ENCODE assay signal across 8 cellular contexts in genomic region chr2:130726614-130727180, GRCh38. TPM values are rescaled to one million over a fixed set of nuclear protein-coding genes. Genes with fewer than 3 reads are reported as not detected.
DNase-seq lines count a peak whose midpoint lies in the region; ATAC-seq and TF ChIP-seq lines count a peak whose summit lies in the region.

No MANE protein-coding gene starts in this region.

- H3K4me1 ChIP-seq in naive thymus-derived CD4-positive, alpha-beta T cell (ENCODE audit: control insufficient read depth in 2 of 2, insufficient read depth in 2 of 2, low read length in 2 of 2) = peaks cover 15 to 18% of the 10 kb centered on the region in 2 donors

- peaks cover 8% of the 10 kb centered on the region for H3K27me3 Mint-ChIP-seq in IgD-negative memory B cell
- no peaks in the 10 kb centered on the region for H3K27me3 Mint-ChIP-seq in central memory CD8-positive, alpha-beta T cell
- peaks cover 0 to 16% (median under 1%) of the 10 kb centered on the region in 5 donors for H3K27me3 Mint-ChIP-seq in naive thymus-derived CD4-positive, alpha-beta T cell

- no peaks in the 10 kb centered on the region for H3K9me3 ChIP-seq in naive thymus-derived CD4-positive, alpha-beta T cell (ENCODE audit: control insufficient read depth in 2 of 3, low read length in 3 of 3)

- no peak for ATAC-seq in central memory CD8-positive, alpha-beta T cell (replicated peaks; ENCODE audit: extremely low read depth, poor library complexity, severe bottlenecking)
- ATAC-seq in naive thymus-derived CD4-positive, alpha-beta T cell = no peak
- ATAC-seq in HG03097 (IDR thresholded peaks at IDR 0.05; ENCODE audit: low FRiP score, unreplicated experiment) = no peak

- H3K27ac ChIP-seq in naive thymus-derived CD4-positive, alpha-beta T cell (ENCODE audit: low read depth, low read length) = peak overlapping the region; percentile 83

- no peak for DNase-seq in AG04449 (ENCODE audit: low read depth, low spot score)
- no peak for DNase-seq in central memory CD8-positive, alpha-beta T cell (ENCODE audit: low spot score in 2 of 2)
- DNase-seq in naive thymus-derived CD4-positive, alpha-beta T cell = no peak
- DNase-seq in HT-29 (ENCODE audit: low spot score) = no peak
- DNase-seq in iPS-NIHi7 (ENCODE audit: extremely low spot score) = no peak
- no peak for DNase-seq in COR-L47 (lab: John Stamatoyannopoulos, UW)

- H3K36me3 ChIP-seq in naive thymus-derived CD4-positive, alpha-beta T cell (ENCODE audit: control insufficient read depth in 2 of 3, insufficient read depth in 3 of 3, low read length in 3 of 3) = no peaks in the 10 kb centered on the region

- peak overlapping the region; percentile 59 for H3K4me3 ChIP-seq in AG04449 (ENCODE audit: low read depth, low read length)
- H3K4me3 ChIP-seq in naive thymus-derived CD4-positive, alpha-beta T cell (ENCODE audit: low read length) = peak overlapping the region; percentile 86

- H3K27ac Mint-ChIP-seq in IgD-negative memory B cell = peak overlapping the region in 1 of 3 donors; percentile 40
- peak overlapping the region; percentile 65 for H3K27ac Mint-ChIP-seq in central memory CD8-positive, alpha-beta T cell (ENCODE audit: low read depth)
- H3K27ac Mint-ChIP-seq in naive thymus-derived CD4-positive, alpha-beta T cell = peak overlapping the region; percentile 70 to 95 (median 91)

- H3K36me3 Mint-ChIP-seq in IgD-negative memory B cell = no peaks in the 10 kb centered on the region
- H3K36me3 Mint-ChIP-seq in central memory CD8-positive, alpha-beta T cell (ENCODE audit: insufficient read depth) = peaks cover 7% of the 10 kb centered on the region
- H3K36me3 Mint-ChIP-seq in naive thymus-derived CD4-positive, alpha-beta T cell = no peaks in the 10 kb centered on the region

- CTCF ChIA-PET in AG04449 (lab: Yijun Ruan, JAX) = no interaction called here
- CTCF ChIA-PET in naive thymus-derived CD4-positive, alpha-beta T cell (lab: Charles Lee) = interaction anchor here (2.1 kb wide), 1 partner anchor 71 kb away, joined by 6 read pairs; no protein-coding TSS in a partner anchor

- peaks cover 0 to 10% (median 9%) of the 10 kb centered on the region in 3 donors for H3K4me1 Mint-ChIP-seq in IgD-negative memory B cell
- peaks cover 7% of the 10 kb centered on the region for H3K4me1 Mint-ChIP-seq in central memory CD8-positive, alpha-beta T cell
- peaks cover 0 to 17% (median 16%) of the 10 kb centered on the region in 7 donors for H3K4me1 Mint-ChIP-seq in naive thymus-derived CD4-positive, alpha-beta T cell

- H3K9me3 Mint-ChIP-seq in IgD-negative memory B cell = peaks cover 4 to 10% (median 5%) of the 10 kb centered on the region in 3 donors
- H3K9me3 Mint-ChIP-seq in central memory CD8-positive, alpha-beta T cell = no peaks in the 10 kb centered on the region
- peaks cover 0 to 6% (median 0%) of the 10 kb centered on the region in 11 donors for H3K9me3 Mint-ChIP-seq in naive thymus-derived CD4-positive, alpha-beta T cell

- TF ChIP-seq CTCF in AG04449 (IDR thresholded peaks at IDR 0.05; ENCODE audit: insufficient read depth, low read length, missing control alignments) = no peak

- no peaks in the 10 kb centered on the region for H3K27me3 ChIP-seq in naive thymus-derived CD4-positive, alpha-beta T cell (ENCODE audit: control insufficient read depth in 2 of 2, insufficient read depth in 2 of 2, low read length in 2 of 2)

- peak overlapping the region; percentile 83 to 95 (median 88) for H3K4me3 Mint-ChIP-seq in IgD-negative memory B cell
- H3K4me3 Mint-ChIP-seq in central memory CD8-positive, alpha-beta T cell = peak overlapping the region; percentile 78
- peak overlapping the region; percentile 74 to 89 (median 86) for H3K4me3 Mint-ChIP-seq in naive thymus-derived CD4-positive, alpha-beta T cell

- intact Hi-C loops in naive thymus-derived CD4-positive, alpha-beta T cell (cut with micrococcal nuclease) = loop anchor here (1.0 to 10.0 kb wide), 10 partner anchors 71 to 852 kb away; partner anchors contain the start of genes FAM168B (in 1 of the 2), IMP4 (in 1 of the 2), MZT2A (in 1 of the 2) and PLEKHB2 (in 1 of the 2)

- POLR2A ChIA-PET in AG04449 (lab: Yijun Ruan, JAX) = no interaction called here
- POLR2A ChIA-PET in naive thymus-derived CD4-positive, alpha-beta T cell (lab: Charles Lee) = no interaction called here

RNA-seq across cellular contexts. Expression of gene GPR148, which starts 2.2 kb away (rescaled TPM):
- not detected for polyA plus RNA-seq in IgD-negative memory B cell
- total RNA-seq in naive thymus-derived CD4-positive, alpha-beta T cell = not detected
- polyA plus RNA-seq in naive thymus-derived CD4-positive, alpha-beta T cell = not detected
- total RNA-seq in HT-29 (2014; rRNA removed; shearing (Covaris generic)) = not detected in 2 replicates

RNA-seq across cellular contexts. Expression of gene AMER3, which starts 28.6 kb away (rescaled TPM):
- polyA plus RNA-seq in IgD-negative memory B cell = not detected
- total RNA-seq in naive thymus-derived CD4-positive, alpha-beta T cell = not detected
- polyA plus RNA-seq in naive thymus-derived CD4-positive, alpha-beta T cell = not detected
- total RNA-seq in HT-29 (2014; rRNA removed; shearing (Covaris generic)) = not detected in 2 replicates
